ENCODE assay signal across 15 cellular contexts in the genomic region with DNA sequence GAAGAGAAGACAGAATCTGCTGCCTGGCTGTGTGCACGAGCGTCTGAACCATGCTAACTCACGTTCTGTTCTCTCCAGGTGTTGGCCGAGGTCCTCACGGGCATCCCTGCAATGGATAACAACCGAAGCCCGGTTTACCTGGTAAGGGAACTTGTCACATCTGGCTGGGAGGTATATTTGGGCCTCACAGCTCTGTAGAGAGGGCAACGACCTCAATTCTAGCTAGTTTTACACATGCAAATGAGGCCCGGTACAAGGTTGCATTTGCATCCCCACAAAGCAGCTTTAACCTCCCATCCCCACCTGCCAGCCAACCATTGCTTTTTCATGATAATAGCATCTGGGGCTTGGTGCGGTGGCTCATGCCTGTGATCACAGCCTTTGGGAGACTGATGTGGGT. TPM values are rescaled to one million over a fixed set of nuclear protein-coding genes. Genes with fewer than 3 reads are reported as not detected.
DNase-seq lines count a peak whose midpoint lies in the region; ATAC-seq and TF ChIP-seq lines count a peak whose summit lies in the region.
"Had no signal": no experiment of that assay in that cellular context is flagged by ENCODE, and none has a peak within 500 bp of the region (broad histone marks: within the 10 kb centered on the region; RNA-seq: fewer than 3 reads in every experiment).

No MANE protein-coding gene starts in this region.

- intact Hi-C loops in sciatic nerve (cut with DNase I), result no loop called here

- DNase-seq in iPS-NIHi7 (ENCODE audit: extremely low spot score), result peak; percentile 77
- DNase-seq in DMS114 treated with DMSO at 0.1 percent for 48 hours (lab: John Stamatoyannopoulos, UW; ENCODE audit: unreplicated experiment), result no peak
- DNase-seq in sciatic nerve (ENCODE audit: low spot score), result no peak
- DNase-seq in DMS79 treated with DMSO at 0.1 percent for 48 hours (lab: John Stamatoyannopoulos, UW), result no peak
- DNase-seq: activated CD8-positive, alpha-beta memory T cell treated with anti-CD3 and anti-CD28 coated beads, Interleukin-2, amount 10 ng/mL, durations not matched to agents 7 days and 5 days; activated effector memory CD4-positive, alpha-beta T cell treated with Interleukin-2 at 50 U/mL for 16 hours; adrenal gland; KG1; mesendoderm; NCI-H1105; SIG-M5 had no signal

- TF ChIP-seq POLR2A in Raji (IDR thresholded peaks at IDR 0.05; ENCODE audit: insufficient read depth, low read depth, low read length), result peak; percentile 52

- ATAC-seq in GM19023 (IDR thresholded peaks at IDR 0.05; ENCODE audit: unreplicated experiment) (peak; percentile 41), HG02852 (IDR thresholded peaks at IDR 0.05; ENCODE audit: unreplicated experiment) (peak; percentile 42), sciatic nerve (no peak), esophagus mucosa (no peak)
- ATAC-seq: activated CD8-positive, alpha-beta memory T cell treated with anti-CD3 and anti-CD28 coated beads, Interleukin-2, amount 10 ng/mL, durations not matched to agents 7 days and 5 days had no signal

RNA-seq across cellular contexts. Expression of gene TATDN2, which starts 22.0 kb away (rescaled TPM):
- total RNA-seq in sciatic nerve (31.7 TPM), esophagus mucosa (16.9 TPM)

Comparison
In these comparisons a context has a peak if more than half of its experiments do, and no peak if none do; other contexts are left out.
1. ATAC-seq: peak in GM19023 (single experiment) and HG02852 (single experiment); none in sciatic nerve (single experiment) and esophagus mucosa (single experiment).